ENCODE assay signal across 10 cellular contexts in the genomic region with DNA sequence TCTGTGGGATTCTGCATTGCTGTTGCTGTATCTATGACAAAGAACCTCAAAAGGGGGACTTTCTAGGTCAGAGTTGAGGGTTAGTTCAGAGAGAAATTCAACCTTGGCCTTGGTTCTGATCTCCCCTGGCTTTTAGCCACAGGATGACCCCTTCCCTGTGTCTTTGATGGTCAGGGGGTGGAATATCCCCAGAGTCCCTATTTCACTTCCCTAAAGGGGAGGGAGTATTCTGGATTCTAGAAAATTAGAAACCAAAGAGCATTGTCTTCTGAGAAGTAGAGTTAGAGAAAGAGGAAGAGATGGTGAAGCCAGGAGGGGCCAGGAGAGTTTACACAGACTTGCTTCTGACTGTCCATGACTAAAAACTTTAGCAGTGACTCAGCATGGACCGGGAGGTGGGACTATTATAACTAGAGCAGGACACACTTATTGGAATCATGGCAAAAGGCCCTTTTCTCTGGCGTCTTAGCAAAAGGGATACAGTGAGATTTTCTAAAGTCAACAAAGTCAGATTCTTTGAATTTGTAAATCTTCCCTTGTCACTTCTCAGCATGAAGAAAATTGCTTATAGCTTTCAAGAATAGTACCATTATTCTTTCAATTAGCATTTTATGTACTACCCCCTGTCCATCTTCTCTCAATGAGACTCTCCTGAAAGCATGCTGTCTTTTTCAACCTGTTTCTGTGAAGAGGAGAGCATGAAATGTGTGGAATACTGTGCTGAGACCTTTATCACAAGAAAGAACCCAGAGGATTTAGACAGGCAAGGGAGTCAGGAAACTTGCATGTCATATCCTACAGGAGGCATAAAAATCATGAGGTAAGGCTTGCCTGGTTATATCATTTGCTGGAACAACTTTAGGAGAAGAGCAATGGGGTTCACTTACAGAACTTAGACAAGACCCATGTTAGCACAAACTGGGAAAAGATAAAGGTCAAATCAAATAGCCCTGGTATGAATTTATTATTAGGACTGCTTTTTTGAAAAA. TPM values are rescaled to one million over a fixed set of nuclear protein-coding genes. Genes with fewer than 3 reads are reported as not detected.
DNase-seq lines count a peak whose midpoint lies in the region; ATAC-seq and TF ChIP-seq lines count a peak whose summit lies in the region.
"Had no signal": no experiment of that assay in that cellular context is flagged by ENCODE, and none has a peak within 500 bp of the region (broad histone marks: within the 10 kb centered on the region; RNA-seq: fewer than 3 reads in every experiment).

No MANE protein-coding gene starts in this region.

- H3K4me3 ChIP-seq in osteoblast (ENCODE audit: insufficient read depth, low read length) = no peak overlapping the region

- H3K79me2 ChIP-seq in osteoblast (ENCODE audit: insufficient read depth, low read length) = no peaks in the 10 kb centered on the region

- no peaks in the 10 kb centered on the region for H3K9me3 Mint-ChIP-seq in activated naive CD8-positive, alpha-beta T cell treated with anti-CD3 and anti-CD28 coated beads, Interleukin-2, amount 50 U/mL, for 24 hours

- peak overlapping the region; percentile 40 for H3K4me2 ChIP-seq in osteoblast (ENCODE audit: insufficient read depth, low read length)

- DNase-seq in CD1c-positive myeloid dendritic cell (ENCODE audit: extremely low spot score) (peak; percentile 86), NOMO-1 treated with dmso at 0.1 percent for 144 hours (lab: John Stamatoyannopoulos, UW; ENCODE audit: unreplicated experiment) (peak; percentile 70), fibroblast of peridontal ligament (ENCODE audit: extremely low read depth) (peak; percentile 84), osteoblast (ENCODE audit: insufficient read length, low spot score, missing footprints) (no peak), NCI-H1417 (lab: John Stamatoyannopoulos, UW) (no peak), SK-N-DZ (ENCODE audit: low spot score) (no peak)
- DNase-seq in activated naive CD8-positive, alpha-beta T cell treated with anti-CD3 and anti-CD28 coated beads, Interleukin-2, amount 50 U/mL, for 24 hours = no peak
- DNase-seq: activated naive CD4-positive, alpha-beta T cell had no signal

- ATAC-seq in GM21529 (IDR thresholded peaks at IDR 0.05; ENCODE audit: unreplicated experiment) = no peak
- no peak for ATAC-seq in activated naive CD8-positive, alpha-beta T cell treated with anti-CD3 and anti-CD28 coated beads, Interleukin-2, amount 50 U/mL, for 24 hours

- no peak overlapping the region for H3K4me3 Mint-ChIP-seq in activated naive CD8-positive, alpha-beta T cell treated with anti-CD3 and anti-CD28 coated beads, Interleukin-2, amount 50 U/mL, for 24 hours

- peaks cover 5% of the 10 kb centered on the region for H3K27me3 Mint-ChIP-seq in activated naive CD8-positive, alpha-beta T cell treated with anti-CD3 and anti-CD28 coated beads, Interleukin-2, amount 50 U/mL, for 24 hours

- no peaks in the 10 kb centered on the region for H3K36me3 ChIP-seq in osteoblast (ENCODE audit: insufficient read depth, low read length)

- no peaks in the 10 kb centered on the region for H4K20me1 ChIP-seq in osteoblast (ENCODE audit: insufficient read depth, low read length)

- no peaks in the 10 kb centered on the region for H3K4me1 Mint-ChIP-seq in activated naive CD8-positive, alpha-beta T cell treated with anti-CD3 and anti-CD28 coated beads, Interleukin-2, amount 50 U/mL, for 24 hours

- peak overlapping the region; percentile 40 for H3K27ac ChIP-seq in osteoblast (ENCODE audit: low read depth, low read length)

- no peaks in the 10 kb centered on the region for H3K36me3 Mint-ChIP-seq in activated naive CD8-positive, alpha-beta T cell treated with anti-CD3 and anti-CD28 coated beads, Interleukin-2, amount 50 U/mL, for 24 hours (ENCODE audit: low read depth)

- peak overlapping the region; percentile 74 for H2AFZ ChIP-seq in osteoblast (ENCODE audit: low read length)

- H3K27ac Mint-ChIP-seq in activated naive CD8-positive, alpha-beta T cell treated with anti-CD3 and anti-CD28 coated beads, Interleukin-2, amount 50 U/mL, for 24 hours = no peak overlapping the region

- H3K9me3 ChIP-seq in osteoblast (ENCODE audit: low read depth, low read length) = no peaks in the 10 kb centered on the region

- H3K4me1 ChIP-seq in osteoblast (ENCODE audit: insufficient read depth, low read length) = peaks cover 7% of the 10 kb centered on the region

- no peaks in the 10 kb centered on the region for H3K27me3 ChIP-seq in osteoblast (ENCODE audit: insufficient read depth, low read length)

- no peak for TF ChIP-seq CTCF in osteoblast (IDR thresholded peaks at IDR 0.05; ENCODE audit: extremely low read depth, low read depth, low read length)

RNA-seq across cellular contexts. Expression of gene LPAR1, which starts 56.5 kb away (rescaled TPM):
- total RNA-seq in osteoblast = 119 and 151 TPM in 2 replicates
- 16.5 and 16.7 TPM in 2 replicates for polyA plus RNA-seq in SK-N-DZ (2014; cell fraction: cytosol; rRNA removed)
- polyA plus RNA-seq in SK-N-DZ (2014; cell fraction: nucleus; rRNA removed) = 6.5 and 8.1 TPM in 2 replicates
- total RNA-seq: lung microvascular endothelial cell had no signal

Comparison
In these comparisons a context has a peak if more than half of its experiments do, and no peak if none do; other contexts are left out.
1. DNase-seq: peak in CD1c-positive myeloid dendritic cell (single experiment), NOMO-1 treated with dmso at 0.1 percent for 144 hours (single experiment) and fibroblast of peridontal ligament (single experiment); none in osteoblast (single experiment), NCI-H1417 (0 of 3), activated naive CD8-positive, alpha-beta T cell treated with anti-CD3 and anti-CD28 coated beads, Interleukin-2, amount 50 U/mL, for 24 hours (single experiment) and SK-N-DZ (single experiment).